Comparison of ENCODE assay signal across 12 cellular contexts in genomic region chr7:99267530-99268360, GRCh38. TPM values are rescaled to one million over a fixed set of nuclear protein-coding genes. Genes with fewer than 3 reads are reported as not detected.
A peak's percentile ranks its signal among the peaks of the same experiment; 100 is the strongest.
DNase-seq lines count a peak whose midpoint lies in the region; ATAC-seq and TF ChIP-seq lines count a peak whose summit lies in the region.
"Had no signal": no experiment of that assay in that cellular context is flagged by ENCODE, and none has a peak within 500 bp of the region (broad histone marks: within the 10 kb centered on the region; RNA-seq: fewer than 3 reads in every experiment).

No MANE protein-coding gene starts in this region.

- no peak for TF ChIP-seq CTCF in AG09309 (IDR thresholded peaks at IDR 0.05; ENCODE audit: control insufficient read depth, insufficient read depth, low read depth, low read length, missing control alignments)
- no peak for TF ChIP-seq CTCF in coronary artery (IDR thresholded peaks at IDR 0.05)

- ATAC-seq in GM21447 (IDR thresholded peaks at IDR 0.05; ENCODE audit: unreplicated experiment) (no peak), GM18511 (IDR thresholded peaks at IDR 0.05; ENCODE audit: unreplicated experiment) (no peak)
- no peak for ATAC-seq in activated naive CD4-positive, alpha-beta T cell treated with anti-CD3 and anti-CD28 coated beads, Interleukin-2, amount 50 U/mL, for 72 hours

- DNase-seq in AG09309 (ENCODE audit: low read depth), result peak; percentile 46
- peak; percentile 59 for DNase-seq in NCI-H446 treated with DMSO at 0.1 percent for 48 hours (lab: John Stamatoyannopoulos, UW)
- DNase-seq in coronary artery (ENCODE audit: low spot score), result no peak
- DNase-seq in myocyte (ENCODE audit: low read depth), result peak; percentile 71
- DNase-seq in stimulated activated CD8-positive, alpha-beta memory T cell treated with anti-CD3 and anti-CD28 coated beads, Interleukin-4, amount 100 ng/mL, for 48 hours, result no peak
- no peak for DNase-seq in activated naive CD4-positive, alpha-beta T cell treated with anti-CD3 and anti-CD28 coated beads, Interleukin-2, amount 50 U/mL, for 72 hours (ENCODE audit: low spot score in 2 of 2)
- DNase-seq: activated CD4-positive, alpha-beta T cell treated with anti-CD3 and anti-CD28 coated beads, Interleukin-2, amount 50 U/mL, for 1 hour; NCI-H1436 had no signal

- H3K4me3 ChIP-seq in AG09309 (ENCODE audit: control insufficient read depth, low read depth, low read length), result no peak overlapping the region
- H3K4me3 ChIP-seq in coronary artery, result peak overlapping the region; percentile 18
- H3K4me3 ChIP-seq: esophagus muscularis mucosa had no signal

- H3K36me3 Mint-ChIP-seq in activated naive CD4-positive, alpha-beta T cell treated with anti-CD3 and anti-CD28 coated beads, Interleukin-2, amount 50 U/mL, for 72 hours, result no peaks in the 10 kb centered on the region

- H3K9me3 Mint-ChIP-seq in activated naive CD4-positive, alpha-beta T cell treated with anti-CD3 and anti-CD28 coated beads, Interleukin-2, amount 50 U/mL, for 72 hours, result no peaks in the 10 kb centered on the region

- no peak overlapping the region for H3K27ac Mint-ChIP-seq in activated naive CD4-positive, alpha-beta T cell treated with anti-CD3 and anti-CD28 coated beads, Interleukin-2, amount 50 U/mL, for 72 hours

- H3K27ac ChIP-seq in coronary artery, result peak overlapping the region; percentile 64 to 82
- H3K27ac ChIP-seq: esophagus muscularis mucosa had no signal

RNA-seq across cellular contexts. Expression of gene MYH16, which starts 4.9 kb away (rescaled TPM):
- not detected in 2 replicates for total RNA-seq in myocyte
- not detected for polyA plus RNA-seq in myocyte (2012)
- total RNA-seq in activated naive CD4-positive, alpha-beta T cell treated with anti-CD3 and anti-CD28 coated beads, Interleukin-2, amount 50 U/mL, for 72 hours, result under 1 TPM in 1 of 2 donors, not detected in 1; 0.11 TPM
- total RNA-seq: esophagus muscularis mucosa, skeletal muscle tissue had no signal

RNA-seq across cellular contexts. Expression of gene ARPC1A, which starts 58.0 kb away (rescaled TPM):
- total RNA-seq in myocyte, result 89.4 and 116 TPM in 2 replicates
- 138 TPM for polyA plus RNA-seq in myocyte (2012)
- total RNA-seq in activated naive CD4-positive, alpha-beta T cell treated with anti-CD3 and anti-CD28 coated beads, Interleukin-2, amount 50 U/mL, for 72 hours, result 10 to 100 TPM; 43.5 to 57.2 TPM

RNA-seq across cellular contexts. Expression of gene KPNA7, which starts 59.8 kb away (rescaled TPM):
- total RNA-seq in myocyte, result not detected in 2 replicates
- not detected for polyA plus RNA-seq in myocyte (2012)
- under 1 TPM in 1 of 2 donors, not detected in 1; 0.20 TPM for total RNA-seq in activated naive CD4-positive, alpha-beta T cell treated with anti-CD3 and anti-CD28 coated beads, Interleukin-2, amount 50 U/mL, for 72 hours
- total RNA-seq: esophagus muscularis mucosa, skeletal muscle tissue had no signal

Comparison
In these comparisons a context has a peak if more than half of its experiments do, and no peak if none do; other contexts are left out.
1. DNase-seq: peak in AG09309 (single experiment), NCI-H446 treated with DMSO at 0.1 percent for 48 hours (single experiment) and myocyte (single experiment); none in coronary artery (single experiment), stimulated activated CD8-positive, alpha-beta memory T cell treated with anti-CD3 and anti-CD28 coated beads, Interleukin-4, amount 100 ng/mL, for 48 hours (single experiment) and activated naive CD4-positive, alpha-beta T cell treated with anti-CD3 and anti-CD28 coated beads, Interleukin-2, amount 50 U/mL, for 72 hours (0 of 2).